Comparison of ENCODE assay signal across 31 cellular contexts in genomic region chr3:1824359-1824758, GRCh38.
"Had no signal": no experiment of that assay in that cellular context is flagged by ENCODE, and none has a peak within 500 bp of the region (broad histone marks: within the 10 kb centered on the region; RNA-seq: fewer than 3 reads in every experiment).

No MANE protein-coding gene starts in this region.

- H3K36me3 ChIP-seq: SJCRH30 had no signal

- H3K27me3 ChIP-seq: SJCRH30 had no signal

- H3K4me3 ChIP-seq: PC-9, SJCRH30, SK-N-MC had no signal

- H3K27ac ChIP-seq: KMS-11, PC-9, RWPE1, SJCRH30, SK-N-MC had no signal

- DNase-seq: Karpas-422, KBM-7, MM.1S, MV-4-11, NCI-H1092, NCI-H1105, NCI-H1417 treated with DMSO at 0.1 percent for 48 hours, NCI-H1436 treated with DMSO at 0.1 percent for 48 hours, NCI-H1694 treated with DMSO at 0.1 percent for 48 hours, NCI-H187 treated with DMSO at 0.1 percent for 48 hours, NCI-H2029 treated with DMSO at 0.1 percent for 48 hours, NCI-H2081 treated with DMSO at 0.1 percent for 48 hours, NCI-H2107, NCI-H2171, NCI-H226, NCI-H446 treated with DMSO at 0.1 percent for 48 hours, NCI-H510A, NCI-H524, NCI-H774, PC-9, SHP77, SIG-M5, SJCRH30, T-cell had no signal

- H3K4me1 ChIP-seq: SJCRH30 had no signal

- ATAC-seq: Panc1, Right ventricle myocardium inferior, SK-N-SH treated with all-trans-retinoic acid at 6 μM for 48 hours, T-cell had no signal

- FAIRE-seq: RCC 7860 had no signal

- H3K9me3 ChIP-seq: SJCRH30 had no signal
